17 cellular contexts compared by ENCODE assay signal in the genomic region with DNA sequence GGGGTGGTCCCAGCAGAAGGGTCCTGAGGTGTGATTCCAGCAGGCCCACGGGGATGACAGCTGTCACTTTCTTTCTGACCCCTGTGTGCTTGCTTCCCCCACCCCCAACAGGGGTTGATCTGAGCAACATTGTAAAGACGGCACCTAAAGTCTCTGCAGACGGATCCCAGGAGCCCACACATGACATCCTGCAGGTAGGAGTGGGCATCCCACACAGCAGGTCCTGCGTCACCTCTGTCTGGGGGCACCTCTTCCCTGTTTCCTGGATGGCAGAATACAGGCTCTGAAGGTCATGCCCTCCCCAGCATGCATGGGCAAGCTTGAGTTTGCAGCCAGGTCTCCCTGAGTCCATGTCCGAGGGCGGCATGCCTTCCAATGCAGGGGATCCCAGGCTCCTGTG.
"Had no signal": no experiment of that assay in that cellular context is flagged by ENCODE, and none has a peak within 500 bp of the region (broad histone marks: within the 10 kb centered on the region; RNA-seq: fewer than 3 reads in every experiment).

No MANE protein-coding gene starts in this region.

- H3K9me3 Mint-ChIP-seq: dendritic cell treated with granulocyte-macrophage colony-stimulating factor and Interleukin-4, amounts not matched to agents 40 ng/mL and 50 ng/mL, for 4 days; mesothelial cell of epicardium had no signal

- H3K4me3 ChIP-seq: colonic mucosa, esophagus muscularis mucosa, gastroesophageal sphincter, heart right ventricle, left lung, lower lobe of right lung, mucosa of descending colon had no signal

- H3K4me1 Mint-ChIP-seq: mesothelial cell of epicardium had no signal

- ATAC-seq: foreskin keratinocyte, gastroesophageal sphincter, left cardiac atrium, left lung, left ventricle myocardium superior, mucosa of descending colon had no signal

- H3K27me3 Mint-ChIP-seq: dendritic cell treated with granulocyte-macrophage colony-stimulating factor and Interleukin-4, amounts not matched to agents 40 ng/mL and 50 ng/mL, for 4 days had no signal

- H3K4me3 Mint-ChIP-seq: dendritic cell treated with granulocyte-macrophage colony-stimulating factor and Interleukin-4, amounts not matched to agents 40 ng/mL and 50 ng/mL, for 4 days; mesothelial cell of epicardium had no signal

- H3K27me3 ChIP-seq: colonic mucosa, esophagus muscularis mucosa, foreskin keratinocyte, gastroesophageal sphincter, heart right ventricle, left lung had no signal

- DNase-seq: colonic mucosa; cortex of kidney; effector CD4-positive, alpha-beta T cell; effector memory CD4-positive, alpha-beta T cell; foreskin keratinocyte; heart right ventricle; hippocampal formation; left cardiac atrium; left lung; left ventricle myocardium superior; lower lobe of right lung; mesenchymal stem cell; mucosa of descending colon had no signal

- H3K27ac Mint-ChIP-seq: dendritic cell treated with granulocyte-macrophage colony-stimulating factor and Interleukin-4, amounts not matched to agents 40 ng/mL and 50 ng/mL, for 4 days; mesothelial cell of epicardium had no signal

- H3K27ac ChIP-seq: colonic mucosa, esophagus muscularis mucosa, foreskin keratinocyte, gastroesophageal sphincter, heart right ventricle, left lung, lower lobe of right lung had no signal
